In the genomic region with DNA sequence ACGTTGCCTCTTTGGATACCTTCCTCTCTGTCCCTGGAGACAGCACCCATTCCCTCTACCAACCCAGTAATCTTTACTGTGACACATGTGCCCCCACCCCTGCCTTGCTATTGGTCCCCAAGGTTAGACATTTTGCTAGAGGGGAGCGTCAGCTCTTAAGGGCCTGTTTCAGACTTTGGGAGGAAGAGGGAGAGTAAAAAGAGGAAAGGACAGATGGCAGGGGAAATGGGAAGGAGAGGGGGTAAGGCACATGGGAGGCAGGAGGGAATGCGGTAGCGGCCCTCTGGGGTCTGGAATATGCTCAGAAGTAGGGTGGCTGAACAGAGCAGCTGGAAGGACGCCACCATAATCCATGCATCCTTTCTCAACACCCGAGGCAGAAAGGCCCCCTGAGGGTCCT, we compare ENCODE assay signal across 20 cellular contexts. TPM values are rescaled to one million over a fixed set of nuclear protein-coding genes. Genes with fewer than 3 reads are reported as not detected.
"Had no signal": no experiment of that assay in that cellular context is flagged by ENCODE, and none has a peak within 500 bp of the region (broad histone marks: within the 10 kb centered on the region; RNA-seq: fewer than 3 reads in every experiment).

No MANE protein-coding gene starts in this region.

- H3K27ac ChIP-seq: brain microvascular endothelial cell, lower lobe of right lung, prostate gland had no signal

- H3K36me3 ChIP-seq: brain microvascular endothelial cell, lower lobe of right lung, prostate gland, right lobe of liver, upper lobe of left lung had no signal

- H3K36me3 Mint-ChIP-seq: activated naive CD4-positive, alpha-beta T cell treated with anti-CD3 and anti-CD28 coated beads, Interleukin-2, amount 50 U/mL, for 72 hours; natural killer cell treated with Interleukin-12 subunit alpha and Interleukin-12 subunit beta and Interleukin-15 and Interleukin-18, amount 100 ng/mL, for 72 hours had no signal

- H3K27me3 ChIP-seq: brain microvascular endothelial cell, right lobe of liver, upper lobe of left lung had no signal

- H3K4me3 Mint-ChIP-seq: activated T-cell treated with anti-CD3 and anti-CD28 coated beads, Interleukin-2, amount 50 U/mL, for 24 hours; natural killer cell treated with Interleukin-12 subunit alpha and Interleukin-12 subunit beta and Interleukin-15 and Interleukin-18, amount 100 ng/mL, for 72 hours; stimulated activated naive CD8-positive, alpha-beta T cell treated with anti-CD3 and anti-CD28 coated beads, Interleukin-15, Interleukin-2, amounts not matched to agents 100 ng/mL and 50 ng/mL, for 24 hours; T-helper 17 cell had no signal

- H3K4me1 ChIP-seq: prostate gland had no signal

- ATAC-seq: activated naive CD4-positive, alpha-beta T cell treated with anti-CD3 and anti-CD28 coated beads, Interleukin-2, amount 50 U/mL, for 72 hours; esophagus mucosa; lower lobe of right lung; natural killer cell treated with Interleukin-12 subunit alpha and Interleukin-12 subunit beta and Interleukin-15 and Interleukin-18, amount 100 ng/mL, for 72 hours; T-helper 17 cell had no signal

- H3K27ac Mint-ChIP-seq: activated T-cell treated with anti-CD3 and anti-CD28 coated beads, Interleukin-2, amount 50 U/mL, for 24 hours; natural killer cell treated with Interleukin-12 subunit alpha and Interleukin-12 subunit beta and Interleukin-15 and Interleukin-18, amount 100 ng/mL, for 72 hours; T-helper 17 cell had no signal

- DNase-seq: activated CD4-positive, alpha-beta T cell treated with anti-CD3 and anti-CD28 coated beads, Interleukin-2, amount 50 U/mL, for 1 hour; activated effector memory CD4-positive, alpha-beta T cell treated with anti-CD3 and anti-CD28 coated beads, Interleukin-2, amount 50 U/mL, for 16 hours; activated T-cell treated with anti-CD3 and anti-CD28 coated beads, Interleukin-2, amount 50 U/mL, for 24 hours; brain microvascular endothelial cell; glutamatergic neuron; lower lobe of right lung; mucosa of descending colon; right lobe of liver; stimulated activated CD4-positive, alpha-beta T cell treated with anti-CD3 and anti-CD28 coated beads, Interleukin-12 subunit alpha, Interleukin-12 subunit beta, amount 100 ng/mL, for 4 hours; T-helper 17 cell; upper lobe of left lung had no signal

- H3K9me3 Mint-ChIP-seq: activated naive CD4-positive, alpha-beta T cell treated with anti-CD3 and anti-CD28 coated beads, Interleukin-2, amount 50 U/mL, for 72 hours; activated T-cell treated with anti-CD3 and anti-CD28 coated beads, Interleukin-2, amount 50 U/mL, for 24 hours; natural killer cell treated with Interleukin-12 subunit alpha and Interleukin-12 subunit beta and Interleukin-15 and Interleukin-18, amount 100 ng/mL, for 72 hours; stimulated activated naive CD8-positive, alpha-beta T cell treated with anti-CD3 and anti-CD28 coated beads, Interleukin-15, Interleukin-2, amounts not matched to agents 100 ng/mL and 50 ng/mL, for 24 hours had no signal

- H3K9me3 ChIP-seq: lower lobe of right lung, mucosa of descending colon, prostate gland, right lobe of liver, upper lobe of left lung had no signal

- H3K4me3 ChIP-seq: lower lobe of right lung, mucosa of descending colon, prostate gland, right lobe of liver, upper lobe of left lung had no signal

- H3K27me3 Mint-ChIP-seq: activated T-cell treated with anti-CD3 and anti-CD28 coated beads, Interleukin-2, amount 50 U/mL, for 24 hours; stimulated activated naive CD8-positive, alpha-beta T cell treated with anti-CD3 and anti-CD28 coated beads, Interleukin-15, Interleukin-2, amounts not matched to agents 100 ng/mL and 50 ng/mL, for 24 hours had no signal

- H3K4me1 Mint-ChIP-seq: T-helper 17 cell had no signal

RNA-seq across cellular contexts. Expression of a gene that starts 12.2 kb away (rescaled TPM):
- total RNA-seq: activated naive CD4-positive, alpha-beta T cell treated with anti-CD3 and anti-CD28 coated beads, Interleukin-2, amount 50 U/mL, for 72 hours; dermis microvascular lymphatic vessel endothelial cell; fibroblast of villous mesenchyme had no signal

RNA-seq across cellular contexts. Expression of a gene that starts 45.1 kb away (rescaled TPM):
- total RNA-seq: cerebellum; dermis microvascular lymphatic vessel endothelial cell; esophagus mucosa; fibroblast of villous mesenchyme; lower lobe of right lung; mucosa of descending colon; natural killer cell treated with Interleukin-12 subunit alpha and Interleukin-12 subunit beta and Interleukin-15 and Interleukin-18, amount 100 ng/mL, for 72 hours; prostate gland; right lobe of liver; T-helper 17 cell; temporal lobe; upper lobe of left lung had no signal
